ENCODE assay signal across 2 cellular contexts in the genomic region with DNA sequence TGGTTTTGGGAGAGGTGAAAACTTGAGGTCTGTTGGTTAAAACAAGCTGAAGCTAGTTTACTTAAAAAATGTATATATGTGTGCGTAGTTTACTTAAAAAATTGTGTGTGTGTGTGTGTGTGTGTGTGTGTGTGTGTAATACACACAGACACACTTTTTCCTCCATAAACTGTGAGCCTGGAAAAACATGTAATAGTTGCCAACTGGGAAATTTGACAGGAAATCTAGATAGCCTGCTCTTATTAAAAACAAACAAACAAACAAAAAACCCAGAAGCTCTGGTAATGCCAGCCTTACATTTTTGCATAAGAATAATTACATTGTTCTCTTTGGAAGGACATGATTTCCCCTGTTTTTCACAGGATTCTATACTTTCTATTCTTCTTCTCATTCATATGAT.
TF ChIP-seq lines count a peak whose summit lies in the region.

No MANE protein-coding gene starts in this region.

TF ChIP-seq in SK-N-SH, 30 proteins besides CTCF, POLR2A, EP300 and RAD21 (continued from another document):
- no peak for TF ChIP-seq REST (IDR thresholded peaks at IDR 0.05; ENCODE audit: low read depth, low read length)
- TF ChIP-seq FOXM1 (IDR thresholded peaks at IDR 0.05; ENCODE audit: low read depth) = no peak
- no peak for TF ChIP-seq MEF2A (IDR thresholded peaks at IDR 0.05; ENCODE audit: borderline replicate concordance, low read depth)
- TF ChIP-seq GABPA (IDR thresholded peaks at IDR 0.05; ENCODE audit: low read depth) = no peak
- TF ChIP-seq TAF1 (IDR thresholded peaks at IDR 0.05; ENCODE audit: borderline replicate concordance, low read depth, low read length) = no peak
- no peak for TF ChIP-seq NRF1 (IDR thresholded peaks at IDR 0.05; ENCODE audit: low read depth, low read length)
- TF ChIP-seq, protein P1, sequence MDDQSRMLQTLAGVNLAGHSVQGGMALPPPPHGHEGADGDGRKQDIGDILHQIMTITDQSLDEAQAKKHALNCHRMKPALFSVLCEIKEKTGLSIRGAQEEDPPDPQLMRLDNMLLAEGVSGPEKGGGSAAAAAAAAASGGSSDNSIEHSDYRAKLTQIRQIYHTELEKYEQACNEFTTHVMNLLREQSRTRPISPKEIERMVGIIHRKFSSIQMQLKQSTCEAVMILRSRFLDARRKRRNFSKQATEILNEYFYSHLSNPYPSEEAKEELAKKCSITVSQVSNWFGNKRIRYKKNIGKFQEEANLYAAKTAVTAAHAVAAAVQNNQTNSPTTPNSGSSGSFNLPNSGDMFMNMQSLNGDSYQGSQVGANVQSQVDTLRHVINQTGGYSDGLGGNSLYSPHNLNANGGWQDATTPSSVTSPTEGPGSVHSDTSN (IDR thresholded peaks at IDR 0.05) = no peak
- TF ChIP-seq ELF1 (IDR thresholded peaks at IDR 0.05) = no peak
- no peak for TF ChIP-seq YY1 (IDR thresholded peaks at IDR 0.05; ENCODE audit: low read depth)
- TF ChIP-seq, protein P2, sequence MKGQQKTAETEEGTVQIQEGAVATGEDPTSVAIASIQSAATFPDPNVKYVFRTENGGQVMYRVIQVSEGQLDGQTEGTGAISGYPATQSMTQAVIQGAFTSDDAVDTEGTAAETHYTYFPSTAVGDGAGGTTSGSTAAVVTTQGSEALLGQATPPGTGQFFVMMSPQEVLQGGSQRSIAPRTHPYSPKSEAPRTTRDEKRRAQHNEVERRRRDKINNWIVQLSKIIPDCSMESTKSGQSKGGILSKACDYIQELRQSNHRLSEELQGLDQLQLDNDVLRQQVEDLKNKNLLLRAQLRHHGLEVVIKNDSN (IDR thresholded peaks at IDR 0.05; ENCODE audit: borderline replicate concordance, low read depth) = no peak
- no peak for TF ChIP-seq TEAD4 (IDR thresholded peaks at IDR 0.05; ENCODE audit: borderline replicate concordance, insufficient read depth)
- TF ChIP-seq RFX5 (IDR thresholded peaks at IDR 0.05; ENCODE audit: low read length) = no peak
- no peak for TF ChIP-seq IRF3 (IDR thresholded peaks at IDR 0.05; ENCODE audit: low read depth, low read length)

TF ChIP-seq in SK-N-SH treated with all-trans-retinoic acid at 6 μM for 48 hours, 23 proteins besides CTCF, POLR2A, EP300 and RAD21:
- TF ChIP-seq CREB5 (CRISPR knock-in tag; IDR thresholded peaks at IDR 0.05; ENCODE audit: low read depth) (no peak), ZNF70 (CRISPR knock-in tag; IDR thresholded peaks at IDR 0.05) (no peak), GLIS3 (CRISPR knock-in tag; IDR thresholded peaks at IDR 0.05) (no peak), ZFP30 (CRISPR knock-in tag; IDR thresholded peaks at IDR 0.05) (no peak), OSR1 (CRISPR knock-in tag; IDR thresholded peaks at IDR 0.05) (no peak), TCF4 (CRISPR knock-in tag; IDR thresholded peaks at IDR 0.05; ENCODE audit: borderline replicate concordance) (no peak), ZNF8 (CRISPR knock-in tag; IDR thresholded peaks at IDR 0.05) (no peak), RARB (CRISPR knock-in tag; IDR thresholded peaks at IDR 0.05) (no peak), CSRNP3 (CRISPR knock-in tag; IDR thresholded peaks at IDR 0.05) (no peak), CSDC2 (CRISPR knock-in tag; IDR thresholded peaks at IDR 0.05) (no peak), SNAI2 (CRISPR knock-in tag; IDR thresholded peaks at IDR 0.05) (no peak)
